19 cellular contexts compared by ENCODE assay signal in genomic region chr1:235424092-235424491, GRCh38. TPM values are rescaled to one million over a fixed set of nuclear protein-coding genes. Genes with fewer than 3 reads are reported as not detected.
DNase-seq lines count a peak whose midpoint lies in the region; ATAC-seq lines count a peak whose summit lies in the region.
"Had no signal": no experiment of that assay in that cellular context is flagged by ENCODE, and none has a peak within 500 bp of the region (broad histone marks: within the 10 kb centered on the region; RNA-seq: fewer than 3 reads in every experiment).

No MANE protein-coding gene starts in this region.

- H3K27me3 ChIP-seq in thymus (ENCODE audit: control insufficient read depth, insufficient read depth), result no peaks in the 10 kb centered on the region

- POLR2A ChIA-PET in activated naive CD8-positive, alpha-beta T cell treated with anti-CD3 and anti-CD28 coated beads, Interleukin-2, amount 10 ng/mL, durations not matched to agents 7 days and 5 days (lab: Charles Lee), result interaction anchor here (0.6 kb wide), 1 partner anchor 1051 kb away, joined by 4 read pairs; no protein-coding TSS in a partner anchor

- no peak for DNase-seq in activated naive CD8-positive, alpha-beta T cell treated with anti-CD3 and anti-CD28 coated beads, Interleukin-2, amount 10 ng/mL, durations not matched to agents 7 days and 5 days
- no peak for DNase-seq in activated naive CD8-positive, alpha-beta T cell treated with anti-CD3 and anti-CD28 coated beads, Interleukin-2, amount 50 U/mL, for 24 hours
- DNase-seq in globus pallidus (ENCODE audit: low spot score), result peak; percentile 46
- DNase-seq: erythroblast, foreskin fibroblast, GOT3, NCI-H1105 treated with DMSO at 0.1 percent for 48 hours, NCI-H2081 treated with DMSO at 0.1 percent for 48 hours, NCI-H526 treated with DMSO at 0.1 percent for 48 hours, psoas muscle, RPMI8226, SK-N-SH had no signal

- H3K9me3 ChIP-seq in KOPT-K1 (ENCODE audit: insufficient read depth, low read length, poor library complexity, severe bottlenecking), result no peaks in the 10 kb centered on the region
- peaks cover 2% of the 10 kb centered on the region for H3K9me3 ChIP-seq in thymus (ENCODE audit: control insufficient read depth)
- H3K9me3 ChIP-seq: psoas muscle, SK-N-SH had no signal

- 60% methylated on average over 8 of the region's 8 CpGs for WGBS in thymus

- no peaks in the 10 kb centered on the region for H3K27me3 Mint-ChIP-seq in activated naive CD8-positive, alpha-beta T cell treated with anti-CD3 and anti-CD28 coated beads, Interleukin-2, amount 10 ng/mL, durations not matched to agents 7 days and 5 days
- H3K27me3 Mint-ChIP-seq in activated naive CD8-positive, alpha-beta T cell treated with anti-CD3 and anti-CD28 coated beads, Interleukin-2, amount 50 U/mL, for 24 hours, result no peaks in the 10 kb centered on the region

- peaks cover 3% of the 10 kb centered on the region for H3K36me3 Mint-ChIP-seq in activated naive CD8-positive, alpha-beta T cell treated with anti-CD3 and anti-CD28 coated beads, Interleukin-2, amount 10 ng/mL, durations not matched to agents 7 days and 5 days
- peaks cover 2% of the 10 kb centered on the region for H3K36me3 Mint-ChIP-seq in activated naive CD8-positive, alpha-beta T cell treated with anti-CD3 and anti-CD28 coated beads, Interleukin-2, amount 50 U/mL, for 24 hours (ENCODE audit: low read depth)

- H3K27ac Mint-ChIP-seq in activated naive CD8-positive, alpha-beta T cell treated with anti-CD3 and anti-CD28 coated beads, Interleukin-2, amount 10 ng/mL, durations not matched to agents 7 days and 5 days, result no peak overlapping the region
- no peak overlapping the region for H3K27ac Mint-ChIP-seq in activated naive CD8-positive, alpha-beta T cell treated with anti-CD3 and anti-CD28 coated beads, Interleukin-2, amount 50 U/mL, for 24 hours

- no peak for ATAC-seq in activated naive CD8-positive, alpha-beta T cell treated with anti-CD3 and anti-CD28 coated beads, Interleukin-2, amount 10 ng/mL, durations not matched to agents 7 days and 5 days (ENCODE audit: low read depth)
- ATAC-seq in activated naive CD8-positive, alpha-beta T cell treated with anti-CD3 and anti-CD28 coated beads, Interleukin-2, amount 50 U/mL, for 24 hours, result no peak
- no peak for ATAC-seq in GM19324 (IDR thresholded peaks at IDR 0.05; ENCODE audit: low FRiP score, unreplicated experiment)
- ATAC-seq in GM19397 (IDR thresholded peaks at IDR 0.05; ENCODE audit: unreplicated experiment), result no peak
- no peak for ATAC-seq in GM19395 (IDR thresholded peaks at IDR 0.05; ENCODE audit: unreplicated experiment)
- ATAC-seq: HepG2, psoas muscle had no signal

- peak overlapping the region; percentile 48 for H3K4me3 ChIP-seq in thymus (ENCODE audit: low read length)
- H3K4me3 ChIP-seq: psoas muscle had no signal

- peaks cover 7% of the 10 kb centered on the region; the same call in 1 of the 2 replicates for H3K36me3 ChIP-seq in KOPT-K1 (ENCODE audit: insufficient read depth, low read length)
- H3K36me3 ChIP-seq in thymus (ENCODE audit: control insufficient read depth, insufficient read depth), result peaks cover 5% of the 10 kb centered on the region

- H3K9me3 Mint-ChIP-seq in activated naive CD8-positive, alpha-beta T cell treated with anti-CD3 and anti-CD28 coated beads, Interleukin-2, amount 10 ng/mL, durations not matched to agents 7 days and 5 days, result no peaks in the 10 kb centered on the region
- H3K9me3 Mint-ChIP-seq in activated naive CD8-positive, alpha-beta T cell treated with anti-CD3 and anti-CD28 coated beads, Interleukin-2, amount 50 U/mL, for 24 hours, result no peaks in the 10 kb centered on the region

- peaks cover 24% of the 10 kb centered on the region for H3K4me1 ChIP-seq in thymus (ENCODE audit: control insufficient read depth, insufficient read depth, low read length)

- H3K4me1 Mint-ChIP-seq in activated naive CD8-positive, alpha-beta T cell treated with anti-CD3 and anti-CD28 coated beads, Interleukin-2, amount 10 ng/mL, durations not matched to agents 7 days and 5 days, result peaks cover 23% of the 10 kb centered on the region
- H3K4me1 Mint-ChIP-seq in activated naive CD8-positive, alpha-beta T cell treated with anti-CD3 and anti-CD28 coated beads, Interleukin-2, amount 50 U/mL, for 24 hours, result peaks cover 22% of the 10 kb centered on the region

- H3K4me3 Mint-ChIP-seq in activated naive CD8-positive, alpha-beta T cell treated with anti-CD3 and anti-CD28 coated beads, Interleukin-2, amount 10 ng/mL, durations not matched to agents 7 days and 5 days, result peak overlapping the region; percentile 15
- H3K4me3 Mint-ChIP-seq in activated naive CD8-positive, alpha-beta T cell treated with anti-CD3 and anti-CD28 coated beads, Interleukin-2, amount 50 U/mL, for 24 hours, result no peak overlapping the region

- peak overlapping the region; percentile 44 for H3K27ac ChIP-seq in KOPT-K1 (ENCODE audit: low read depth, low read length, poor library complexity, severe bottlenecking)
- no peak overlapping the region for H3K27ac ChIP-seq in thymus (ENCODE audit: low read depth)
- H3K27ac ChIP-seq: HL-60, psoas muscle had no signal

RNA-seq across cellular contexts. Expression of gene TBCE, which starts 56.9 kb away (rescaled TPM):
- 10 to 100 TPM; 29.8 to 30.3 TPM for total RNA-seq in activated naive CD8-positive, alpha-beta T cell treated with anti-CD3 and anti-CD28 coated beads, Interleukin-2, amount 10 ng/mL, durations not matched to agents 7 days and 5 days
- polyA plus RNA-seq in thymus, result 34.0 TPM
